Comparison of ENCODE assay signal across 15 cellular contexts in the genomic region with DNA sequence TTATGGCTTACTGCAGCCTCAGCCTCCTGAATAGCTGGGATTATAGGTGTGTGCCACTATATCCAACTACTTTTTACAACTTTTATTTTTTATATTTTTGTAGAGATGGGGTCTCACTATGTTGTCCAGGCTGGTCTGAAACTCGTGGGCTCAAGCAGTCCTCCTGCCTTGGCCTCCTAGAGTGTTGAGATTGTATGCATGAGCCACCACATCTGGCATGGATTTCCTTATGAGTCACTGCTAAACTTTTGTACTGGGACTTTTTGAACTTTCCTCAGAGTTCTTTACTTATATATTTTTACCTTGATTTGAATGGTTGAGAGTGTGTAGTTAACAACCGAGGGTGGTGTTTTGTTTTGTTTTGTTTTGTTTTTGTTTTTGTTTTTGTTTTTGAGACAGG. TPM values are rescaled to one million over a fixed set of nuclear protein-coding genes. Genes with fewer than 3 reads are reported as not detected.
DNase-seq lines count a peak whose midpoint lies in the region; ATAC-seq, FAIRE-seq and TF ChIP-seq lines count a peak whose summit lies in the region.
"Had no signal": no experiment of that assay in that cellular context is flagged by ENCODE, and none has a peak within 500 bp of the region (broad histone marks: within the 10 kb centered on the region; RNA-seq: fewer than 3 reads in every experiment).

No MANE protein-coding gene starts in this region.

- H3K36me3 Mint-ChIP-seq in MCF 10A (ENCODE audit: insufficient read depth, unreplicated experiment): peaks cover 58% of the 10 kb centered on the region
- peaks cover 11% of the 10 kb centered on the region for H3K36me3 Mint-ChIP-seq in astrocyte (ENCODE audit: low read depth, unreplicated experiment)

- H3K27ac ChIP-seq in breast epithelium (no peak overlapping the region), astrocyte (ENCODE audit: low read depth, low read length) (no peak overlapping the region), prostate gland (no peak overlapping the region)

- FAIRE-seq in astrocyte (lab: Jason Lieb, UNC): no peak
- FAIRE-seq: A204.1 had no signal

- 90% methylated on average over 2 of the region's 2 CpGs for WGBS in prostate gland

- H3K27me3 Mint-ChIP-seq in MCF 10A (ENCODE audit: insufficient read depth, unreplicated experiment): no peaks in the 10 kb centered on the region
- H3K27me3 Mint-ChIP-seq in astrocyte (ENCODE audit: low read depth, unreplicated experiment): no peaks in the 10 kb centered on the region
- H3K27me3 Mint-ChIP-seq: activated B cell treated with CpG ODN at 0.5 μM for 24 hours; activated naive CD8-positive, alpha-beta T cell; naive B cell had no signal

- ATAC-seq in sciatic nerve (no peak), GM21786 (IDR thresholded peaks at IDR 0.05; ENCODE audit: unreplicated experiment) (no peak)
- ATAC-seq: esophagus mucosa had no signal

- H4K20me1 ChIP-seq in astrocyte (ENCODE audit: insufficient read depth, low read length): peaks cover 51% of the 10 kb centered on the region

- intact Hi-C loops in MCF 10A (cut with micrococcal nuclease): loop anchor here (5.0 kb wide), 1 partner anchor 62 kb away; no protein-coding TSS in a partner anchor
- intact Hi-C loops in breast epithelium (cut with DNase I; ENCODE audit: low total_unique reads): no loop called here
- intact Hi-C loops in prostate gland (cut with DNase I): no loop called here
- intact Hi-C loops in sciatic nerve (cut with DNase I): no loop called here

- H3K4me1 Mint-ChIP-seq in MCF 10A (ENCODE audit: insufficient read depth, unreplicated experiment): peaks cover 22% of the 10 kb centered on the region
- H3K4me1 Mint-ChIP-seq in astrocyte (ENCODE audit: low read depth, unreplicated experiment): peaks cover 9% of the 10 kb centered on the region

- H3K4me1 ChIP-seq in breast epithelium (peaks cover 0 to 11% of the 10 kb centered on the region in 2 donors), astrocyte (ENCODE audit: insufficient read depth, low read length) (peaks cover 15% of the 10 kb centered on the region), prostate gland (replicated peaks) (no peaks in the 10 kb centered on the region)

- H3K9me3 Mint-ChIP-seq in MCF 10A (ENCODE audit: unreplicated experiment) (no peaks in the 10 kb centered on the region), astrocyte (ENCODE audit: unreplicated experiment) (peaks cover 5% of the 10 kb centered on the region)
- H3K9me3 Mint-ChIP-seq: activated B cell treated with CpG ODN at 0.5 μM for 24 hours had no signal

- POLR2A ChIA-PET in MCF 10A (lab: Yijun Ruan, JAX): no interaction called here

- DNase-seq in MCF 10A (ENCODE audit: unreplicated experiment) (peak; percentile 82), breast epithelium (ENCODE audit: low spot score in 2 of 2) (no peak), astrocyte (ENCODE audit: low read depth) (peak; percentile 57), fibroblast of pulmonary artery (ENCODE audit: low read depth) (peak; percentile 71), prostate gland (ENCODE audit: low spot score) (no peak), sciatic nerve (ENCODE audit: low spot score) (no peak)
- DNase-seq in effector CD8-positive, alpha-beta T cell (lab: John Stamatoyannopoulos, UW): no peak
- DNase-seq: activated B cell treated with CpG ODN at 0.5 μM for 24 hours; COR-L47; naive B cell; stimulated activated CD4-positive, alpha-beta T cell treated with anti-CD3 and anti-CD28 coated beads, Interleukin-1b, Interleukin-23, amount 100 ng/mL, for 48 hours had no signal

- H3K36me3 ChIP-seq in breast epithelium (no peaks in the 10 kb centered on the region), astrocyte (ENCODE audit: insufficient read depth, low read length) (peaks cover 9% of the 10 kb centered on the region), prostate gland (no peaks in the 10 kb centered on the region)

- no peak overlapping the region for H3K4me2 ChIP-seq in astrocyte (ENCODE audit: low read length)

- TF ChIP-seq CTCF in MCF 10A (IDR thresholded peaks at IDR 0.05; ENCODE audit: unreplicated experiment) (no peak), breast epithelium (IDR thresholded peaks at IDR 0.05) (no peak), astrocyte (IDR thresholded peaks at IDR 0.05; ENCODE audit: insufficient read depth, low read depth, low read length) (no peak), fibroblast of pulmonary artery (IDR thresholded peaks at IDR 0.05; ENCODE audit: low read length, missing control alignments) (no peak), prostate gland (IDR thresholded peaks at IDR 0.05) (no peak)

- peaks cover 48% of the 10 kb centered on the region for H3K79me2 ChIP-seq in astrocyte (ENCODE audit: insufficient read depth, low read length)

- no peaks in the 10 kb centered on the region for H3K27me3 ChIP-seq in breast epithelium
- H3K27me3 ChIP-seq in astrocyte (ENCODE audit: insufficient read depth, low read length): no peaks in the 10 kb centered on the region
- H3K27me3 ChIP-seq in prostate gland (replicated peaks; ENCODE audit: insufficient read depth): no peaks in the 10 kb centered on the region

- CTCF ChIA-PET in MCF 10A (lab: Yijun Ruan, JAX): interaction anchor here (0.5 to 1.3 kb wide), 8 partner anchors 10 to 197 kb away, joined by 3 to 7 read pairs (median 4); no protein-coding TSS in a partner anchor

- no TSS peak for BruUV-seq in MCF 10A (replicated peaks; lab: Mats Ljungman, UMichigan)

- H3K27ac Mint-ChIP-seq in MCF 10A (ENCODE audit: low read depth, unreplicated experiment) (peak overlapping the region; percentile 94), astrocyte (ENCODE audit: unreplicated experiment) (no peak overlapping the region)
- H3K27ac Mint-ChIP-seq: activated B cell treated with CpG ODN at 0.5 μM for 24 hours; activated naive CD8-positive, alpha-beta T cell had no signal

- no peak overlapping the region for H3K4me3 Mint-ChIP-seq in MCF 10A (ENCODE audit: unreplicated experiment)
- no peak overlapping the region for H3K4me3 Mint-ChIP-seq in astrocyte (ENCODE audit: unreplicated experiment)
- H3K4me3 Mint-ChIP-seq: activated B cell treated with CpG ODN at 0.5 μM for 24 hours; activated naive CD8-positive, alpha-beta T cell had no signal

- H3K4me3 ChIP-seq in breast epithelium: no peak overlapping the region
- H3K4me3 ChIP-seq in astrocyte (ENCODE audit: insufficient read depth, low read depth, low read length): no peak overlapping the region
- H3K4me3 ChIP-seq in fibroblast of pulmonary artery (replicated peaks; ENCODE audit: low read depth, low read length): no peak overlapping the region
- no peak overlapping the region for H3K4me3 ChIP-seq in prostate gland

- H3K9ac ChIP-seq in astrocyte (ENCODE audit: low read length): no peak overlapping the region

- H2AFZ ChIP-seq in astrocyte (ENCODE audit: low read depth, low read length): no peak overlapping the region

- H3K9me3 ChIP-seq in breast epithelium (no peaks in the 10 kb centered on the region), astrocyte (ENCODE audit: insufficient read depth, low read depth, low read length) (no peaks in the 10 kb centered on the region), prostate gland (no peaks in the 10 kb centered on the region)

- TF ChIP-seq POLR2A in breast epithelium (IDR thresholded peaks at IDR 0.05) (no peak), prostate gland (IDR thresholded peaks at IDR 0.05) (no peak)

RNA-seq across cellular contexts. Expression of a gene that starts 33.4 kb away (rescaled TPM):
- total RNA-seq in MCF 10A (2022) (113 and 132 TPM in 2 replicates), breast epithelium (10 to 100 TPM; 44.3 to 62.3 (median 60.3) TPM), astrocyte (51.7 and 55.7 TPM in 2 replicates), prostate gland (100 to 1,000 TPM in 1 of 2 donors, 10 to 100 TPM in 1; 44.7 to 106 TPM), sciatic nerve (49.9 TPM)

Comparison
In these comparisons a context has a peak if more than half of its experiments do, and no peak if none do; other contexts are left out.
1. DNase-seq: peak in MCF 10A (single experiment), astrocyte (single experiment) and fibroblast of pulmonary artery (single experiment); none in breast epithelium (0 of 2), prostate gland (single experiment), sciatic nerve (single experiment) and effector CD8-positive, alpha-beta T cell (single experiment).